ENCODE assay signal across 13 cellular contexts in genomic region chr3:20741381-20741780, GRCh38.
DNase-seq lines count a peak whose midpoint lies in the region; ATAC-seq and TF ChIP-seq lines count a peak whose summit lies in the region.
"Had no signal": no experiment of that assay in that cellular context is flagged by ENCODE, and none has a peak within 500 bp of the region (broad histone marks: within the 10 kb centered on the region; RNA-seq: fewer than 3 reads in every experiment).

No MANE protein-coding gene starts in this region.

- no peaks in the 10 kb centered on the region for H3K27me3 Mint-ChIP-seq in mesothelial cell of epicardium (ENCODE audit: low read depth)
- H3K27me3 Mint-ChIP-seq: CD4-positive, alpha-beta T cell had no signal

- H3K27me3 ChIP-seq in BJ (ENCODE audit: control insufficient read depth, insufficient read depth, low read length) = no peaks in the 10 kb centered on the region
- H3K27me3 ChIP-seq: BE2C had no signal

- POLR2A ChIA-PET in BJ (lab: Charles Lee) = no interaction called here

- no peak overlapping the region for H3K4me3 Mint-ChIP-seq in mesothelial cell of epicardium
- H3K4me3 Mint-ChIP-seq: CD4-positive, alpha-beta T cell had no signal

- peak overlapping the region; percentile 72 for H3K27ac Mint-ChIP-seq in mesothelial cell of epicardium
- H3K27ac Mint-ChIP-seq: CD4-positive, alpha-beta T cell had no signal

- H3K9me3 Mint-ChIP-seq in mesothelial cell of epicardium = no peaks in the 10 kb centered on the region
- H3K9me3 Mint-ChIP-seq: CD4-positive, alpha-beta T cell had no signal

- DNase-seq in BJ (ENCODE audit: low read depth) = peak; percentile 5
- peak; percentile 40 for DNase-seq in NCI-H69 (lab: John Stamatoyannopoulos, UW)
- DNase-seq in astrocyte of the hippocampus (ENCODE audit: low read depth, low spot score) = peak; percentile 21
- DNase-seq in mesothelial cell of epicardium (ENCODE audit: low spot score in 2 of 2, unreplicated experiment in 2 of 2) = no peak
- DNase-seq in iPS-NIHi7 (ENCODE audit: extremely low spot score) = no peak
- no peak for DNase-seq in left ventricle myocardium superior
- DNase-seq: BE2C; Caco-2; CD4-positive, alpha-beta T cell; GDM1; GM23248 had no signal

- peaks cover 44% of the 10 kb centered on the region for H3K4me1 Mint-ChIP-seq in mesothelial cell of epicardium

- ATAC-seq in HG02610 (IDR thresholded peaks at IDR 0.05; ENCODE audit: unreplicated experiment) (no peak), left ventricle myocardium superior (no peak)

- TF ChIP-seq CTCF in BJ (IDR thresholded peaks at IDR 0.05; ENCODE audit: insufficient read depth, low read depth, low read length) (no peak), mesothelial cell of epicardium (IDR thresholded peaks at IDR 0.05; ENCODE audit: unreplicated experiment) (no peak)

- intact Hi-C loops in left ventricle myocardium superior (cut with micrococcal nuclease) = loop anchor here (2.0 kb wide), 1 partner anchor 229 kb away; no protein-coding TSS in a partner anchor

- no peaks in the 10 kb centered on the region for H3K36me3 ChIP-seq in BJ (ENCODE audit: control insufficient read depth, insufficient read depth, low read length)
- H3K36me3 ChIP-seq: BE2C, HAP-1 had no signal

- CTCF ChIA-PET in BJ (lab: Yijun Ruan, JAX) = no interaction called here

- H3K4me3 ChIP-seq in BJ (ENCODE audit: low read depth, low read length) = no peak overlapping the region
- H3K4me3 ChIP-seq: GM23248, HAP-1 had no signal

- H3K36me3 Mint-ChIP-seq in mesothelial cell of epicardium = no peaks in the 10 kb centered on the region

Comparison
In these comparisons a context has a peak if more than half of its experiments do, and no peak if none do; other contexts are left out.
1. DNase-seq: peak in BJ (single experiment), NCI-H69 (single experiment) and astrocyte of the hippocampus (single experiment); none in mesothelial cell of epicardium (0 of 2), iPS-NIHi7 (single experiment) and left ventricle myocardium superior (single experiment).